Comparison of ENCODE assay signal across 11 cellular contexts in genomic region chr11:118872403-118872821, GRCh38.
A peak's percentile ranks its signal among the peaks of the same experiment; 100 is the strongest.
DNase-seq lines count a peak whose midpoint lies in the region; ATAC-seq lines count a peak whose summit lies in the region.
"Had no signal": no experiment of that assay in that cellular context is flagged by ENCODE, and none has a peak within 500 bp of the region (broad histone marks: within the 10 kb centered on the region; RNA-seq: fewer than 3 reads in every experiment).

No MANE protein-coding gene starts in this region.

- peaks cover 75% of the 10 kb centered on the region for H3K4me1 Mint-ChIP-seq in stimulated activated naive CD8-positive, alpha-beta T cell treated with anti-CD3 and anti-CD28 coated beads, Interleukin-15, Interleukin-2, amounts not matched to agents 100 ng/mL and 50 ng/mL, for 24 hours (ENCODE audit: low read depth)

- H3K36me3 Mint-ChIP-seq in stimulated activated naive CD8-positive, alpha-beta T cell treated with anti-CD3 and anti-CD28 coated beads, Interleukin-15, Interleukin-2, amounts not matched to agents 100 ng/mL and 50 ng/mL, for 24 hours (ENCODE audit: low read depth): no peaks in the 10 kb centered on the region

- H3K4me3 Mint-ChIP-seq in stimulated activated naive CD8-positive, alpha-beta T cell treated with anti-CD3 and anti-CD28 coated beads, Interleukin-15, Interleukin-2, amounts not matched to agents 100 ng/mL and 50 ng/mL, for 24 hours: peak overlapping the region; percentile 17

- H3K4me3 ChIP-seq in effector memory CD4-positive, alpha-beta T cell (ENCODE audit: insufficient read depth, low read depth, low read length, poor library complexity, severe bottlenecking): no peak overlapping the region

- DNase-seq in stimulated activated naive CD8-positive, alpha-beta T cell treated with anti-CD3 and anti-CD28 coated beads, Interleukin-15, Interleukin-2, amounts not matched to agents 100 U/mL and 50 U/mL, for 24 hours: no peak
- peak; percentile 62 for DNase-seq in activated CD4-positive, CD25-positive, alpha-beta regulatory T cell treated with anti-CD3 and anti-CD28 coated beads, Interleukin-2, amount 50 U/mL, for 72 hours
- peak; percentile 51 to 56 (median 54) for DNase-seq in effector memory CD4-positive, alpha-beta T cell
- DNase-seq in DMS 273 (lab: John Stamatoyannopoulos, UW; ENCODE audit: unreplicated experiment) (no peak), SIG-M5 (lab: John Stamatoyannopoulos, UW) (no peak), RKO (ENCODE audit: low spot score) (no peak)
- DNase-seq: KG1, NCI-H526 treated with DMSO at 0.1 percent for 48 hours had no signal

- H3K27me3 ChIP-seq in effector memory CD4-positive, alpha-beta T cell (replicated peaks; ENCODE audit: control insufficient read depth, insufficient read depth, low read length, poor library complexity, severe bottlenecking): no peaks in the 10 kb centered on the region

- no peaks in the 10 kb centered on the region for H3K27me3 Mint-ChIP-seq in stimulated activated naive CD8-positive, alpha-beta T cell treated with anti-CD3 and anti-CD28 coated beads, Interleukin-15, Interleukin-2, amounts not matched to agents 100 ng/mL and 50 ng/mL, for 24 hours

- H3K36me3 ChIP-seq in effector memory CD4-positive, alpha-beta T cell (ENCODE audit: control insufficient read depth, insufficient read depth, low read length): no peaks in the 10 kb centered on the region

- no peaks in the 10 kb centered on the region for H3K9me3 Mint-ChIP-seq in stimulated activated naive CD8-positive, alpha-beta T cell treated with anti-CD3 and anti-CD28 coated beads, Interleukin-15, Interleukin-2, amounts not matched to agents 100 ng/mL and 50 ng/mL, for 24 hours

- no peak for ATAC-seq in stimulated activated naive CD8-positive, alpha-beta T cell treated with anti-CD3 and anti-CD28 coated beads, Interleukin-15, Interleukin-2, amounts not matched to agents 100 U/mL and 50 U/mL, for 24 hours
- ATAC-seq in GM21381 (IDR thresholded peaks at IDR 0.05; ENCODE audit: unreplicated experiment): no peak

- peak overlapping the region; percentile 43 for H3K27ac Mint-ChIP-seq in stimulated activated naive CD8-positive, alpha-beta T cell treated with anti-CD3 and anti-CD28 coated beads, Interleukin-15, Interleukin-2, amounts not matched to agents 100 ng/mL and 50 ng/mL, for 24 hours

- peak overlapping the region; percentile 58 for H3K27ac ChIP-seq in effector memory CD4-positive, alpha-beta T cell (ENCODE audit: insufficient read depth, low read length, poor library complexity, severe bottlenecking)
- H3K27ac ChIP-seq: VCaP had no signal

- H3K4me1 ChIP-seq in effector memory CD4-positive, alpha-beta T cell (ENCODE audit: control insufficient read depth, insufficient read depth, low read length, poor library complexity, severe bottlenecking): peaks cover 57% of the 10 kb centered on the region

- no peaks in the 10 kb centered on the region for H3K9me3 ChIP-seq in effector memory CD4-positive, alpha-beta T cell (ENCODE audit: control insufficient read depth, low read length)

Comparison
In these comparisons a context has a peak if more than half of its experiments do, and no peak if none do; other contexts are left out.
1. DNase-seq: peak in activated CD4-positive, CD25-positive, alpha-beta regulatory T cell treated with anti-CD3 and anti-CD28 coated beads, Interleukin-2, amount 50 U/mL, for 72 hours (single experiment) and effector memory CD4-positive, alpha-beta T cell (3 of 3); none in stimulated activated naive CD8-positive, alpha-beta T cell treated with anti-CD3 and anti-CD28 coated beads, Interleukin-15, Interleukin-2, amounts not matched to agents 100 U/mL and 50 U/mL, for 24 hours (single experiment), DMS 273 (single experiment), SIG-M5 (single experiment) and RKO (single experiment).